ENCODE assay signal across 8 cellular contexts in the genomic region with DNA sequence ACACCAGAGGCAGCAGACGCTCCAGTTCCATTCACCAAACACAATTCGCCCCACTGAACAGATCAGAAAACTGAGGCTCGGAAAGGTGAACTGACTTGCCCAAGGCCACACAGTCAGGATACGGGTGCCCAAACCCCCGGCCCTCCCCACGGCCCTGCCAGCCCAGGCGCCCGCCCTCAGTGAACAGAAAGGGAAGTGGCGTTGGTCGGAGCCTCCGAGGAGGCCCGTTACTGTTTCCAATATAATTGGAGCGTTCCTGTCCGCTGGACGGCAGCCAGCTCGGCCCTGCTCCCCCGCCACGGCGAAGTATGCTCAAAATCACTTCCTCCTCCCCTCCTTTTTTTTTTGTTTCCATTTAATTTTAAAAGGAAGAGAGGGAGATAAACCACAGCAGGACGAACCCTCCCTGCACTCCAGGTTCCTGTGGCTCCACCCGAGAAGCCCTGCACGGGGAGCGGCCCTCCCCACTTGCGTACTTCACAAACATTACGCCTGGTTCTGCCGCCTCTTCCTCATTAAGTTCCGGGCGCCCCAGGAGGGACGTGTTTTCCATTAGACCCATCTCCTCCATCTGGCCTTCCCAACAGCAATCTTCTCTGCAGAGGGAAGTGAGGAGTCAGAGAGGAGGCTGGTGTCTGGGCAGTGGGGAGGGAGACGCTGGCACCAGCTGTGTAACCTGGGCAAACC.
DNase-seq lines count a peak whose midpoint lies in the region; ATAC-seq and TF ChIP-seq lines count a peak whose summit lies in the region.

No MANE protein-coding gene starts in this region.

- H3K4ac ChIP-seq in mesendoderm (ENCODE audit: low read depth, low read length) = no peak overlapping the region

- H3K18ac ChIP-seq in mesendoderm (ENCODE audit: low read length) = peak overlapping the region; percentile 20

- CTCF ChIA-PET in GM10248 (lab: Yijun Ruan, JAX) = no interaction called here

- no peaks in the 10 kb centered on the region for H3K27me3 ChIP-seq in mesendoderm (ENCODE audit: insufficient read depth, low read length, poor library complexity)

- H2BK120ac ChIP-seq in mesendoderm (ENCODE audit: low read depth, low read length) = no peak overlapping the region

- peak overlapping the region; percentile 12 for H3K9ac ChIP-seq in mesendoderm (ENCODE audit: low read length)

- H3K4me1 ChIP-seq in mesendoderm (ENCODE audit: control insufficient read depth, low read depth, low read length) = peaks cover 13% of the 10 kb centered on the region

- no peak overlapping the region for H3K23ac ChIP-seq in mesendoderm (ENCODE audit: low read length)

- H3K27ac ChIP-seq in coronary artery = peak overlapping the region; percentile 56 to 81
- H3K27ac ChIP-seq in mesendoderm (ENCODE audit: low read depth, low read length) = no peak overlapping the region

- H4K5ac ChIP-seq in mesendoderm (ENCODE audit: low read length) = no peak overlapping the region

- peak overlapping the region; percentile 27 for H2BK5ac ChIP-seq in mesendoderm (ENCODE audit: low read length)

- H3K4me2 ChIP-seq in mesendoderm (ENCODE audit: low read length) = no peak overlapping the region

- no peak for TF ChIP-seq CTCF in coronary artery (IDR thresholded peaks at IDR 0.05)
- no peak for TF ChIP-seq CTCF in GM10248 (IDR thresholded peaks at IDR 0.05; ENCODE audit: control extremely low read depth, extremely low read depth, low read depth, missing control alignments)

- no peaks in the 10 kb centered on the region for H3K36me3 ChIP-seq in mesendoderm (ENCODE audit: control insufficient read depth, insufficient read depth, low read length)

- H2AK5ac ChIP-seq in mesendoderm (ENCODE audit: low read length) = no peak overlapping the region

- POLR2A ChIA-PET in GM10248 (lab: Yijun Ruan, JAX) = interaction anchor here (0.6 kb wide), 1 partner anchor 129 kb away, joined by 5 read pairs; no protein-coding TSS in a partner anchor

- H2BK15ac ChIP-seq in mesendoderm (replicated peaks; ENCODE audit: low read depth) = no peak overlapping the region

- peak overlapping the region; percentile 75 for H3K56ac ChIP-seq in mesendoderm (ENCODE audit: low read length)

- H3K79me1 ChIP-seq in mesendoderm (ENCODE audit: low read length) = peaks cover 50% of the 10 kb centered on the region

- no peak for ATAC-seq in GM19328 (IDR thresholded peaks at IDR 0.05; ENCODE audit: unreplicated experiment)
- no peak for ATAC-seq in HG02840 (IDR thresholded peaks at IDR 0.05; ENCODE audit: low FRiP score, unreplicated experiment)

- H3K4me3 ChIP-seq in coronary artery (peak overlapping the region; percentile 27), mesendoderm (ENCODE audit: low read length) (no peak overlapping the region)

- H4K8ac ChIP-seq in mesendoderm (ENCODE audit: low read depth, low read length) = no peak overlapping the region

- H3K79me2 ChIP-seq in mesendoderm (ENCODE audit: control insufficient read depth, insufficient read depth, low read length) = peaks cover 83% of the 10 kb centered on the region

- WGBS in mesendoderm (ENCODE audit: extremely low coverage, insufficient coverage, low lambda C conversion rate) = no CpG with 5 or more reads among the region's 30 CpGs

- DNase-seq in EL (peak; percentile 38), NCI-H510A treated with DMSO at 0.1 percent for 48 hours (lab: John Stamatoyannopoulos, UW) (peak; percentile 89), coronary artery (ENCODE audit: low spot score) (no peak), mesendoderm (peak; percentile 41), NCI-H1930 (lab: John Stamatoyannopoulos, UW) (no peak), GM10248 (ENCODE audit: extremely low spot score) (no peak)

Comparison
In these comparisons a context has a peak if more than half of its experiments do, and no peak if none do; other contexts are left out.
1. DNase-seq: peak in EL (single experiment), NCI-H510A treated with DMSO at 0.1 percent for 48 hours (single experiment) and mesendoderm (single experiment); none in coronary artery (single experiment), NCI-H1930 (0 of 2) and GM10248 (single experiment).